ENCODE assay signal across 8 cellular contexts in the genomic region with DNA sequence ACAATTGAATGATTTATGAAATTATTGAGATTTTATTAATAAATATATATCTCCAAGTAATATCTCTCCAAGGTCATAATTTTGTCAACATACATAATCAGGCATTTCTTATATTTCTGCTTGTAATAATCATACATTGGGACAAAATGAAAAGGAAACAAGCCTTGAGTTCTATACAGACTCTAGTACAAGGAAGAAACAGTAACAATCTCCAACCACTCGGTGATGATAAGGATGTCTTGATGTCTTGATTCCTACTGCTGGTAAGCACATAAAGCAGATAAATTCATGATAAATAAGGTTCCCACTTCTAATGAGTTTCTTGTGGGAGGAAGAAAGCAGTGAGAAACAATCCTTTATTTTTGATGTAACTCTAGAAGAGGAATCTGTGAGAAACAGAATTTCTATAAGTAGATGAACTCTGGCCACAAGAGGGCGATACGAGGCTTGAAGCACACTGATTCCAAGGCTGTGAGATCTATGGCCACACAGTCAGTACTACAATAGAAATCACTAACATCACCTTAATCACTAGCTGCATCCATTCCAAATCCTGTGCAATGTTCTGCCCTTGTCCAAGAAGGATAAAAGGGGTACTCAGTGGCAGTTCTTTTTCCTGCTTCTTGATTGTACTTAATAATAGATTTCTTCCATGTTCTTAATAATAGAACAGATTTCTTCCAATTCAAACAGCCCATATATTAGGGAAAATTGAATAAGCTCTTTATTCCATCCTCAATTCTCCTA. TPM values are rescaled to one million over a fixed set of nuclear protein-coding genes. Genes with fewer than 3 reads are reported as not detected.
DNase-seq lines count a peak whose midpoint lies in the region; ATAC-seq and TF ChIP-seq lines count a peak whose summit lies in the region.

No MANE protein-coding gene starts in this region.

- H3K4me1 Mint-ChIP-seq in chondrocyte (ENCODE audit: low read depth), result no peaks in the 10 kb centered on the region

- H3K36me3 Mint-ChIP-seq in chondrocyte (ENCODE audit: low read depth), result no peaks in the 10 kb centered on the region

- no peak overlapping the region for H3K4me3 Mint-ChIP-seq in chondrocyte (ENCODE audit: unreplicated experiment)

- DNase-seq in EL (peak; percentile 65), NCI-H460 (ENCODE audit: extremely low read depth, low read depth) (peak; percentile 54), chondrocyte (ENCODE audit: low spot score) (no peak), left kidney (ENCODE audit: low read depth, low spot score) (peak; percentile 91)
- DNase-seq in activated CD4-positive, alpha-beta T cell treated with anti-CD3 and anti-CD28 coated beads for 1 hour, result peak; percentile 56
- DNase-seq in stimulated activated CD4-positive, alpha-beta T cell treated with anti-CD3 and anti-CD28 coated beads, Interleukin-4, amount 100 ng/mL, for 24 hours, result peak; percentile 87

- H3K27me3 Mint-ChIP-seq in chondrocyte (ENCODE audit: low read depth), result peaks cover 12% of the 10 kb centered on the region

- no peak overlapping the region for H3K27ac Mint-ChIP-seq in chondrocyte (ENCODE audit: unreplicated experiment)

- ATAC-seq in HG03175 (IDR thresholded peaks at IDR 0.05; ENCODE audit: unreplicated experiment), result peak; percentile 64
- ATAC-seq in HG02642 (IDR thresholded peaks at IDR 0.05; ENCODE audit: poor library complexity, unreplicated experiment), result no peak

- no peaks in the 10 kb centered on the region for H3K9me3 Mint-ChIP-seq in chondrocyte (ENCODE audit: low read depth)

- peak; percentile 96 for TF ChIP-seq CTCF in chondrocyte (IDR thresholded peaks at IDR 0.05)

RNA-seq across cellular contexts. Expression of a gene that starts 41.4 kb away (rescaled TPM):
- total RNA-seq in NCI-H460 (2014; rRNA removed; shearing (Covaris generic)), result 8.1 and 8.9 TPM in 2 replicates
- 1.6 and 7.9 TPM in 2 replicates for polyA plus RNA-seq in NCI-H460 (2014; cell fraction: nucleus; rRNA removed)
- 1.2 to 3.2 TPM (median 1.5 TPM) in 3 replicates for total RNA-seq in chondrocyte
